1 cellular context compared by ENCODE assay signal in the genomic region with DNA sequence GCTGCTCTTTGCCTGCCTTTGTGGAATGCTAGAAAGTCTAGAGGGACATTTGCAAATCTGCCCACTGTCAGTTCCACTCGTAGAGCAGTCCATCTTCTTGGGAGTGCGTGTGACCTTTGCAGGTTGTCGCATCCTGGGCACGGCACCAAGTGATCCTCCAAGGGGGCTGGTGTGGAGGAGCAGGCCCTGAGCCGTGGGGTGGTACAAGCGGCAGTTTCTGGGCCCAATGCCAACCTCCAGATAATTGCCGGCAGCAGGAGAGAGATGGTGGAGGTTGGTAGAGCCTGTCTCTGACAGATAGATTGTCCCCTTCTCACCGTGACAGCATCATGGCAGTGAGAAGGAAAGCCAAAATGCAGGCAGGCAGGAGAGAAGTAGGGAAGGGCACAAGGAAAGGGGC.
A peak's percentile ranks its signal among the peaks of the same experiment; 100 is the strongest.
TF ChIP-seq lines count a peak whose summit lies in the region.

No MANE protein-coding gene starts in this region.

TF ChIP-seq in SK-N-SH, 30 proteins besides CTCF, POLR2A, EP300 and RAD21:
- TF ChIP-seq, protein P1, sequence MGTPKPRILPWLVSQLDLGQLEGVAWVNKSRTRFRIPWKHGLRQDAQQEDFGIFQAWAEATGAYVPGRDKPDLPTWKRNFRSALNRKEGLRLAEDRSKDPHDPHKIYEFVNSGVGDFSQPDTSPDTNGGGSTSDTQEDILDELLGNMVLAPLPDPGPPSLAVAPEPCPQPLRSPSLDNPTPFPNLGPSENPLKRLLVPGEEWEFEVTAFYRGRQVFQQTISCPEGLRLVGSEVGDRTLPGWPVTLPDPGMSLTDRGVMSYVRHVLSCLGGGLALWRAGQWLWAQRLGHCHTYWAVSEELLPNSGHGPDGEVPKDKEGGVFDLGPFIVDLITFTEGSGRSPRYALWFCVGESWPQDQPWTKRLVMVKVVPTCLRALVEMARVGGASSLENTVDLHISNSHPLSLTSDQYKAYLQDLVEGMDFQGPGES (IDR thresholded peaks at IDR 0.05; ENCODE audit: low read depth, low read length) = no peak
- TF ChIP-seq, protein P2, sequence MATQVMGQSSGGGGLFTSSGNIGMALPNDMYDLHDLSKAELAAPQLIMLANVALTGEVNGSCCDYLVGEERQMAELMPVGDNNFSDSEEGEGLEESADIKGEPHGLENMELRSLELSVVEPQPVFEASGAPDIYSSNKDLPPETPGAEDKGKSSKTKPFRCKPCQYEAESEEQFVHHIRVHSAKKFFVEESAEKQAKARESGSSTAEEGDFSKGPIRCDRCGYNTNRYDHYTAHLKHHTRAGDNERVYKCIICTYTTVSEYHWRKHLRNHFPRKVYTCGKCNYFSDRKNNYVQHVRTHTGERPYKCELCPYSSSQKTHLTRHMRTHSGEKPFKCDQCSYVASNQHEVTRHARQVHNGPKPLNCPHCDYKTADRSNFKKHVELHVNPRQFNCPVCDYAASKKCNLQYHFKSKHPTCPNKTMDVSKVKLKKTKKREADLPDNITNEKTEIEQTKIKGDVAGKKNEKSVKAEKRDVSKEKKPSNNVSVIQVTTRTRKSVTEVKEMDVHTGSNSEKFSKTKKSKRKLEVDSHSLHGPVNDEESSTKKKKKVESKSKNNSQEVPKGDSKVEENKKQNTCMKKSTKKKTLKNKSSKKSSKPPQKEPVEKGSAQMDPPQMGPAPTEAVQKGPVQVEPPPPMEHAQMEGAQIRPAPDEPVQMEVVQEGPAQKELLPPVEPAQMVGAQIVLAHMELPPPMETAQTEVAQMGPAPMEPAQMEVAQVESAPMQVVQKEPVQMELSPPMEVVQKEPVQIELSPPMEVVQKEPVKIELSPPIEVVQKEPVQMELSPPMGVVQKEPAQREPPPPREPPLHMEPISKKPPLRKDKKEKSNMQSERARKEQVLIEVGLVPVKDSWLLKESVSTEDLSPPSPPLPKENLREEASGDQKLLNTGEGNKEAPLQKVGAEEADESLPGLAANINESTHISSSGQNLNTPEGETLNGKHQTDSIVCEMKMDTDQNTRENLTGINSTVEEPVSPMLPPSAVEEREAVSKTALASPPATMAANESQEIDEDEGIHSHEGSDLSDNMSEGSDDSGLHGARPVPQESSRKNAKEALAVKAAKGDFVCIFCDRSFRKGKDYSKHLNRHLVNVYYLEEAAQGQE (IDR thresholded peaks at IDR 0.05; ENCODE audit: low read depth, low read length) = no peak
- TF ChIP-seq RCOR1 (IDR thresholded peaks at IDR 0.05; ENCODE audit: low read length) = peak; percentile 62
- peak; percentile 31 for TF ChIP-seq CHD2 (IDR thresholded peaks at IDR 0.05; ENCODE audit: low read length, partially characterized antibody)
- TF ChIP-seq MXI1 (IDR thresholded peaks at IDR 0.05; ENCODE audit: low read depth, low read length) = peak; percentile 90
- no peak for TF ChIP-seq TAF1 (IDR thresholded peaks at IDR 0.05; ENCODE audit: borderline replicate concordance, low read depth, low read length)
- peak; percentile 53; the same call in 1 of the 2 replicates for TF ChIP-seq FOXJ3 (CRISPR knock-in tag; IDR thresholded peaks at IDR 0.05)
- peak; percentile 37; the same call in 1 of the 2 replicates for TF ChIP-seq NFIC (IDR thresholded peaks at IDR 0.05; ENCODE audit: borderline replicate concordance)
- TF ChIP-seq, protein P3, sequence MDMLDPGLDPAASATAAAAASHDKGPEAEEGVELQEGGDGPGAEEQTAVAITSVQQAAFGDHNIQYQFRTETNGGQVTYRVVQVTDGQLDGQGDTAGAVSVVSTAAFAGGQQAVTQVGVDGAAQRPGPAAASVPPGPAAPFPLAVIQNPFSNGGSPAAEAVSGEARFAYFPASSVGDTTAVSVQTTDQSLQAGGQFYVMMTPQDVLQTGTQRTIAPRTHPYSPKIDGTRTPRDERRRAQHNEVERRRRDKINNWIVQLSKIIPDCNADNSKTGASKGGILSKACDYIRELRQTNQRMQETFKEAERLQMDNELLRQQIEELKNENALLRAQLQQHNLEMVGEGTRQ (IDR thresholded peaks at IDR 0.05; ENCODE audit: borderline replicate concordance, low read depth, low read length) = no peak
- TF ChIP-seq EZH2phosphoT487 (IDR thresholded peaks at IDR 0.05; ENCODE audit: borderline replicate concordance, low read depth) = no peak
- TF ChIP-seq SIN3A (IDR thresholded peaks at IDR 0.05; ENCODE audit: borderline replicate concordance, low read depth, low read length) = no peak
